Comparison of ENCODE assay signal across 22 cellular contexts in genomic region chr12:106031736-106032135, GRCh38.
A peak's percentile ranks its signal among the peaks of the same experiment; 100 is the strongest.
DNase-seq lines count a peak whose midpoint lies in the region; ATAC-seq, FAIRE-seq and TF ChIP-seq lines count a peak whose summit lies in the region.
"Had no signal": no experiment of that assay in that cellular context is flagged by ENCODE, and none has a peak within 500 bp of the region (broad histone marks: within the 10 kb centered on the region; RNA-seq: fewer than 3 reads in every experiment).

No MANE protein-coding gene starts in this region.

- ATAC-seq in IMR-90 (ENCODE audit: low read depth), result no peak
- ATAC-seq in HG03565 (IDR thresholded peaks at IDR 0.05; ENCODE audit: unreplicated experiment), result no peak
- no peak for ATAC-seq in HG02623 (IDR thresholded peaks at IDR 0.05; ENCODE audit: unreplicated experiment)
- ATAC-seq: GM12878 had no signal

- H4K20me1 ChIP-seq in IMR-90 (ENCODE audit: insufficient read depth, low read length) (no peaks in the 10 kb centered on the region), astrocyte (ENCODE audit: insufficient read depth, low read length) (no peaks in the 10 kb centered on the region)
- H4K20me1 ChIP-seq: BLaER1 treated with 17β-estradiol and CSF1 and Interleukin-3, amounts not matched to agents 10 nM and 100 nM had no signal

- no peak for TF ChIP-seq RAD21 in IMR-90 (IDR thresholded peaks at IDR 0.05; ENCODE audit: low read length)

- H3K4me3 Mint-ChIP-seq in astrocyte (ENCODE audit: unreplicated experiment), result no peak overlapping the region
- H3K4me3 Mint-ChIP-seq: CD8-positive, alpha-beta memory T cell; IgD-negative memory B cell had no signal

- H4K91ac ChIP-seq in IMR-90 (ENCODE audit: insufficient read depth, low read depth, low read length) (peak overlapping the region; percentile 91), mesenchymal stem cell (ENCODE audit: low read length) (peak overlapping the region; percentile 78)

- H3K4ac ChIP-seq in IMR-90 (ENCODE audit: low read depth, low read length) (peak overlapping the region; percentile 98), mesenchymal stem cell (ENCODE audit: low read depth in 1 of 2, low read length in 2 of 2) (peak overlapping the region in 1 of 2 experiments; percentile 29)

- H3K4me2 ChIP-seq in IMR-90 (ENCODE audit: low read depth, low read length) (no peak overlapping the region), astrocyte (ENCODE audit: low read length) (no peak overlapping the region), mesenchymal stem cell (ENCODE audit: low read length, poor library complexity, severe bottlenecking) (no peak overlapping the region)
- H3K4me2 ChIP-seq: BLaER1 treated with 17β-estradiol and CSF1 and Interleukin-3, amounts not matched to agents 10 nM and 100 nM had no signal

- H3K79me1 ChIP-seq in IMR-90 (ENCODE audit: low read depth in 1 of 2, low read length in 2 of 2) (no peaks in the 10 kb centered on the region; a peak in 1 of 4 replicates), mesenchymal stem cell (replicated peaks; ENCODE audit: low read length, poor library complexity, severe bottlenecking) (no peaks in the 10 kb centered on the region)

- H3K27ac Mint-ChIP-seq in astrocyte (ENCODE audit: unreplicated experiment), result peak overlapping the region; percentile 100
- H3K27ac Mint-ChIP-seq: CD8-positive, alpha-beta memory T cell; IgD-negative memory B cell had no signal

- H2BK12ac ChIP-seq in mesenchymal stem cell (ENCODE audit: low read length in 2 of 2), result peak overlapping the region; percentile 59 to 91

- H3K9me3 Mint-ChIP-seq in astrocyte (ENCODE audit: unreplicated experiment), result no peaks in the 10 kb centered on the region
- H3K9me3 Mint-ChIP-seq: CD8-positive, alpha-beta memory T cell; IgD-negative memory B cell had no signal

- H3K36me3 ChIP-seq in IMR-90 (ENCODE audit: control insufficient read depth, insufficient read depth, low read length), result no peaks in the 10 kb centered on the region
- no peaks in the 10 kb centered on the region for H3K36me3 ChIP-seq in astrocyte (ENCODE audit: insufficient read depth, low read length)
- H3K36me3 ChIP-seq in mesenchymal stem cell (ENCODE audit: control insufficient read depth in 1 of 2, insufficient read depth in 2 of 2, low read depth in 1 of 2, low read length in 2 of 2), result no peaks in the 10 kb centered on the region
- H3K36me3 ChIP-seq: BLaER1 treated with 17β-estradiol and CSF1 and Interleukin-3, amounts not matched to agents 10 nM and 100 nM had no signal

- peak overlapping the region; percentile 94; the same call in 2 of the 3 replicates for H2BK15ac ChIP-seq in IMR-90 (ENCODE audit: low read depth, low read length)
- H2BK15ac ChIP-seq in mesenchymal stem cell (ENCODE audit: low read depth, poor library complexity, severe bottlenecking), result no peak overlapping the region

- no peaks in the 10 kb centered on the region for H3K79me2 ChIP-seq in astrocyte (ENCODE audit: insufficient read depth, low read length)

- peak overlapping the region; percentile 61; the same call in 1 of the 2 replicates for H4K5ac ChIP-seq in IMR-90 (ENCODE audit: low read depth, low read length)

- H3K9me3 ChIP-seq in IMR-90 (ENCODE audit: control insufficient read depth, insufficient read depth, low read length) (no peaks in the 10 kb centered on the region), astrocyte (ENCODE audit: insufficient read depth, low read depth, low read length) (no peaks in the 10 kb centered on the region), mesenchymal stem cell (ENCODE audit: control insufficient read depth, low read length) (no peaks in the 10 kb centered on the region)

- peak overlapping the region; percentile 98 for H2BK20ac ChIP-seq in IMR-90 (ENCODE audit: low read depth, low read length)

- CTCF ChIA-PET in IMR-90 (lab: Yijun Ruan, JAX), result interaction anchor here (1.0 to 1.7 kb wide), 2 partner anchors 103 to 105 kb away, joined by 3 read pairs; no protein-coding TSS in a partner anchor

- H3K27ac ChIP-seq in IMR-90 (ENCODE audit: insufficient read depth, low read length) (no peak overlapping the region), astrocyte (ENCODE audit: low read depth, low read length) (peak overlapping the region; percentile 97), mesenchymal stem cell (ENCODE audit: low read length, poor library complexity, severe bottlenecking) (peak overlapping the region; percentile 100)
- H3K27ac ChIP-seq: BLaER1 treated with 17β-estradiol and CSF1 and Interleukin-3, amounts not matched to agents 10 nM and 100 nM had no signal

- in situ Hi-C loops in IMR-90 (cut with MboI; ENCODE audit: low sequenced_read_pairs), result no loop called here

- no peak for FAIRE-seq in astrocyte (lab: Jason Lieb, UNC)
- FAIRE-seq: GM12878, HTR-8/SVneo had no signal

- DNase-seq in A172 (ENCODE audit: low spot score) (peak; percentile 5), IMR-90 (no peak), astrocyte (ENCODE audit: low read depth) (no peak), mesenchymal stem cell (no peak), NCI-H1417 (lab: John Stamatoyannopoulos, UW) (no peak), RKO (ENCODE audit: low spot score) (no peak)
- DNase-seq: CD8-positive, alpha-beta memory T cell; DMS53; EL; GOT3; Karpas-422; MM.1S; NCI-H1092; NCI-H2081; NCI-H2171 treated with DMSO at 0.1 percent for 48 hours; NCI-H446 treated with DMSO at 0.1 percent for 48 hours had no signal

- peak overlapping the region; percentile 85 for H3K18ac ChIP-seq in IMR-90 (ENCODE audit: low read depth, low read length)
- H3K18ac ChIP-seq in mesenchymal stem cell (ENCODE audit: low read depth in 1 of 2, low read length in 2 of 2), result peak overlapping the region in 1 of 2 experiments; percentile 72

- H2AFZ ChIP-seq in IMR-90 (replicated peaks; ENCODE audit: low read length, poor library complexity) (peak overlapping the region; percentile 13), astrocyte (ENCODE audit: low read depth, low read length) (no peak overlapping the region), mesenchymal stem cell (ENCODE audit: low read depth, low read length) (no peak overlapping the region)

- no peak for TF ChIP-seq POLR2A in IMR-90 (IDR thresholded peaks at IDR 0.05; ENCODE audit: low read depth, low read length)

- H3K27me3 ChIP-seq in IMR-90 (ENCODE audit: control insufficient read depth, insufficient read depth, low read length) (no peaks in the 10 kb centered on the region), astrocyte (ENCODE audit: insufficient read depth, low read length) (no peaks in the 10 kb centered on the region), mesenchymal stem cell (ENCODE audit: control insufficient read depth in 1 of 2, insufficient read depth in 1 of 2, low read length in 2 of 2) (no peaks in the 10 kb centered on the region)
- H3K27me3 ChIP-seq: BLaER1 treated with 17β-estradiol and CSF1 and Interleukin-3, amounts not matched to agents 10 nM and 100 nM had no signal

- peaks cover 5% of the 10 kb centered on the region for H3K36me3 Mint-ChIP-seq in astrocyte (ENCODE audit: low read depth, unreplicated experiment)
- H3K36me3 Mint-ChIP-seq: CD8-positive, alpha-beta memory T cell; IgD-negative memory B cell had no signal

- peak overlapping the region; percentile 17 for H2AK9ac ChIP-seq in IMR-90 (replicated peaks; ENCODE audit: low read depth, low read length, poor library complexity)

- dilution Hi-C loops in IMR-90 (cut with HindIII; ENCODE audit: low sequenced_read_pairs, unreplicated experiment), result no loop called here

- intact Hi-C loops in IMR-90 (cut with micrococcal nuclease), result loop anchor here (2.0 to 5.0 kb wide), 3 partner anchors 39 to 113 kb away; no protein-coding TSS in a partner anchor

- H2BK120ac ChIP-seq in IMR-90 (ENCODE audit: low read depth, low read length) (peak overlapping the region; percentile 99), mesenchymal stem cell (ENCODE audit: low read depth, low read length) (peak overlapping the region; percentile 66)

- H2BK5ac ChIP-seq in IMR-90 (ENCODE audit: low read depth, low read length, poor library complexity, severe bottlenecking) (peak overlapping the region; percentile 97), mesenchymal stem cell (ENCODE audit: low read depth, low read length, poor library complexity, severe bottlenecking) (peak overlapping the region; percentile 96)

- peaks cover 20% of the 10 kb centered on the region for H3K9me1 ChIP-seq in IMR-90 (ENCODE audit: insufficient read depth, low read length)

- peaks cover 55% of the 10 kb centered on the region for H3K4me1 Mint-ChIP-seq in astrocyte (ENCODE audit: low read depth, unreplicated experiment)
- H3K4me1 Mint-ChIP-seq: CD8-positive, alpha-beta memory T cell had no signal

- H4K8ac ChIP-seq in IMR-90 (ENCODE audit: low read depth in 2 of 2, low read length in 2 of 2) (peak overlapping the region; percentile 75 to 98; a peak in 3 of 4 replicates), mesenchymal stem cell (ENCODE audit: low read length) (peak overlapping the region; percentile 88)

- H3K4me1 ChIP-seq in IMR-90 (ENCODE audit: control insufficient read depth, insufficient read depth, low read length) (peaks cover 18% of the 10 kb centered on the region), astrocyte (ENCODE audit: insufficient read depth, low read length) (peaks cover 40% of the 10 kb centered on the region), mesenchymal stem cell (ENCODE audit: control insufficient read depth, insufficient read depth, low read depth, low read length) (peaks cover 9% of the 10 kb centered on the region)

- H3K14ac ChIP-seq in IMR-90 (replicated peaks; ENCODE audit: low read depth, low read length) (peak overlapping the region; percentile 43), mesenchymal stem cell (ENCODE audit: low read length in 2 of 2) (no peak overlapping the region)

- H3K4me3 ChIP-seq in IMR-90 (ENCODE audit: insufficient read depth, low read depth, low read length) (no peak overlapping the region), astrocyte (ENCODE audit: insufficient read depth, low read depth, low read length) (no peak overlapping the region), mesenchymal stem cell (ENCODE audit: insufficient read depth in 1 of 2, low read depth in 1 of 2, low read length in 2 of 2) (no peak overlapping the region)
- H3K4me3 ChIP-seq: BLaER1 treated with 17β-estradiol and CSF1 and Interleukin-3, amounts not matched to agents 10 nM and 100 nM; GM12878 had no signal

- no CpG with 5 or more reads among the region's 2 CpGs for WGBS in IMR-90 (ENCODE audit: extremely low coverage in 2 of 2, insufficient read length in 1 of 2), 2 experiments
- WGBS in mesenchymal stem cell, result 100% methylated on average over 2 of the region's 2 CpGs

- peak overlapping the region; percentile 98 for H2AK5ac ChIP-seq in IMR-90 (ENCODE audit: low read depth, low read length)
- H2AK5ac ChIP-seq in mesenchymal stem cell (ENCODE audit: low read length, severe bottlenecking), result peak overlapping the region; percentile 99

- TF ChIP-seq CTCF in IMR-90 (conservative IDR thresholded peaks at IDR 0.05; ENCODE audit: low read depth, low read length) (no peak), astrocyte (IDR thresholded peaks at IDR 0.05; ENCODE audit: insufficient read depth, low read depth, low read length) (no peak)

- POLR2A ChIA-PET in IMR-90 (lab: Charles Lee; ENCODE audit: unreplicated experiment), result no interaction called here

- no peak overlapping the region; the same call in 1 of the 2 replicates for H3K56ac ChIP-seq in IMR-90 (ENCODE audit: extremely low read depth, insufficient read depth, low read length)

- peak overlapping the region; percentile 70; the same call in 1 of the 2 replicates for H3K23ac ChIP-seq in IMR-90 (ENCODE audit: low read depth, low read length)
- no peak overlapping the region for H3K23ac ChIP-seq in mesenchymal stem cell (ENCODE audit: low read length in 2 of 2)

- no peaks in the 10 kb centered on the region for H3K27me3 Mint-ChIP-seq in astrocyte (ENCODE audit: low read depth, unreplicated experiment)

- no peak overlapping the region for H3K9ac ChIP-seq in IMR-90 (ENCODE audit: low read depth, low read length)
- peak overlapping the region; percentile 78 for H3K9ac ChIP-seq in astrocyte (ENCODE audit: low read length)
- no peak overlapping the region for H3K9ac ChIP-seq in mesenchymal stem cell (ENCODE audit: low read length)
- H3K9ac ChIP-seq: BLaER1 treated with 17β-estradiol and CSF1 and Interleukin-3, amounts not matched to agents 10 nM and 100 nM had no signal

- BruUV-seq in IMR-90 (replicated peaks; lab: Mats Ljungman, UMichigan), result no TSS peak
